Comparison of ENCODE assay signal across 9 cellular contexts in the genomic region with DNA sequence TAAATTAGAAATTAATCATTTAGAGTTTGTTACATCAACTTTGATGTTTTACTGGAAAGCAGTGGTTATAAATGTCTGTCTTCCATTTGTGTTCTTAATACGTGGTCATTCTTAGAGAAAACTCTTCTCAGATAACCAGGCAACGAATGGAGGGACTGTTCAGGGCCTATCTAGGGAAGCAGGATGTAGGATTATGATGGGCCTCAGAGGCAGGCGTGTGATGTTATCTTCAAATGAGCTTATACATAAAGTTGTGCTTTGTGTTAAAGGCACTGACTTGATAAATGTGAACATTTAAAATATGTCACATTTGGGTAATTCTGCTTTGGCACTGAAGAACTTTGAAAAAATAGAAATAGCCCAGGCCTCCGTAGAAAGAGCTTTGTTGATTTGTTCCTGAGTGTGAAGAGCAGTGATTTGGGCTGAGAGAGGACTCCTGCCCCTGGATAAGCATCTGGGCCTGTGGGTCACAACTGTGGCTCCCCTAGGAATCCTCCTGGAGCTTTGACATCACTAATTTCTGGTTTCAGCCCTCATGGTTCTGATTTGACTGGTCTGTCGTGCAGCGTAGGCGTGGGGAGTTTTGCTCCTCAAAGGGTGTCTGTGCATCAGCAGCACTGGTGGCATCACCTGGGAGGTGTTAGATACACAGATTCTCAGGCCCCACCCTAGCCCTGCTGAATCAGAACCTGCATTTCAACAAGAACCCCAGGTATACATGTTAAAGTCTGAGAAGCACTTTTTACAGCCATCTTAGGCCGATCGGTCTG. TPM values are rescaled to one million over a fixed set of nuclear protein-coding genes. Genes with fewer than 3 reads are reported as not detected.
A peak's percentile ranks its signal among the peaks of the same experiment; 100 is the strongest.
DNase-seq lines count a peak whose midpoint lies in the region; ATAC-seq, FAIRE-seq and TF ChIP-seq lines count a peak whose summit lies in the region.
"Had no signal": no experiment of that assay in that cellular context is flagged by ENCODE, and none has a peak within 500 bp of the region (broad histone marks: within the 10 kb centered on the region; RNA-seq: fewer than 3 reads in every experiment).

No MANE protein-coding gene starts in this region.

- no peaks in the 10 kb centered on the region for H3K9me3 ChIP-seq in CD8-positive, alpha-beta memory T cell (ENCODE audit: low read length)

- TF ChIP-seq POLR2A in H54 (IDR thresholded peaks at IDR 0.05; ENCODE audit: low read depth, low read length), result no peak

- peaks cover 8% of the 10 kb centered on the region for H3K4me1 ChIP-seq in CD8-positive, alpha-beta memory T cell (ENCODE audit: insufficient read depth, low read length)

- H3K27me3 Mint-ChIP-seq in activated B cell treated with CpG ODN at 0.5 μM for 24 hours, result no peaks in the 10 kb centered on the region
- no peaks in the 10 kb centered on the region for H3K27me3 Mint-ChIP-seq in CD8-positive, alpha-beta memory T cell

- no peaks in the 10 kb centered on the region for H3K36me3 ChIP-seq in CD8-positive, alpha-beta memory T cell (ENCODE audit: insufficient read depth, low read length)

- no peak overlapping the region for H3K27ac ChIP-seq in CD8-positive, alpha-beta memory T cell (ENCODE audit: low read depth, low read length)

- H3K4me3 Mint-ChIP-seq in activated B cell treated with CpG ODN at 0.5 μM for 24 hours, result no peak overlapping the region
- no peak overlapping the region for H3K4me3 Mint-ChIP-seq in CD8-positive, alpha-beta memory T cell

- no peak overlapping the region for H3K27ac Mint-ChIP-seq in activated B cell treated with CpG ODN at 0.5 μM for 24 hours
- no peak overlapping the region for H3K27ac Mint-ChIP-seq in CD8-positive, alpha-beta memory T cell

- CTCF ChIA-PET in activated B cell treated with CpG ODN at 0.5 μM for 24 hours (lab: Charles Lee), result no interaction called here
- CTCF ChIA-PET in CD8-positive, alpha-beta memory T cell (lab: Charles Lee), result no interaction called here

- ATAC-seq in GM18873 (IDR thresholded peaks at IDR 0.05; ENCODE audit: low FRiP score, unreplicated experiment) (peak; percentile 73), HG02610 (IDR thresholded peaks at IDR 0.05; ENCODE audit: unreplicated experiment) (peak; percentile 96), activated B cell treated with CpG ODN at 0.5 μM for 24 hours (ENCODE audit: low read depth) (peak; percentile 75)

- H3K9me3 Mint-ChIP-seq in activated B cell treated with CpG ODN at 0.5 μM for 24 hours, result peaks cover 5% of the 10 kb centered on the region
- H3K9me3 Mint-ChIP-seq in CD8-positive, alpha-beta memory T cell, result no peaks in the 10 kb centered on the region

- POLR2A ChIA-PET in activated B cell treated with CpG ODN at 0.5 μM for 24 hours (lab: Charles Lee), result interaction anchor here (0.6 kb wide), 1 partner anchor 298 kb away, joined by 6 read pairs; no protein-coding TSS in a partner anchor
- POLR2A ChIA-PET in CD8-positive, alpha-beta memory T cell (lab: Charles Lee), result no interaction called here

- TF ChIP-seq CTCF in activated B cell treated with CpG ODN at 0.5 μM for 24 hours (IDR thresholded peaks at IDR 0.05) (no peak), D721Med (IDR thresholded peaks at IDR 0.05; ENCODE audit: insufficient read depth, missing control alignments) (no peak)

- H3K36me3 Mint-ChIP-seq in activated B cell treated with CpG ODN at 0.5 μM for 24 hours (ENCODE audit: low read depth), result no peaks in the 10 kb centered on the region
- H3K36me3 Mint-ChIP-seq in CD8-positive, alpha-beta memory T cell, result peaks cover 0 to 20% (median 3%) of the 10 kb centered on the region in 3 donors

- H3K4me3 ChIP-seq in CD8-positive, alpha-beta memory T cell (ENCODE audit: low read length), result no peak overlapping the region

- H3K4me1 Mint-ChIP-seq in activated B cell treated with CpG ODN at 0.5 μM for 24 hours, result peaks cover 27% of the 10 kb centered on the region
- peaks cover 11 to 26% (median 12%) of the 10 kb centered on the region in 3 donors for H3K4me1 Mint-ChIP-seq in CD8-positive, alpha-beta memory T cell

- DNase-seq in activated B cell treated with CpG ODN at 0.5 μM for 24 hours (no peak), H54 (ENCODE audit: insufficient read length, low spot score) (no peak), HCEC 1CT (no peak), D721Med (ENCODE audit: insufficient read length, low spot score) (no peak)
- DNase-seq in stimulated activated CD4-positive, alpha-beta T cell treated with anti-CD3 and anti-CD28 coated beads, Interleukin-1b, Interleukin-23, amount 100 ng/mL, for 4 hours (ENCODE audit: low read depth in 2 of 2), result peak; percentile 15 to 41
- DNase-seq in CD8-positive, alpha-beta memory T cell, result no peak
- DNase-seq: NCI-H446 treated with DMSO at 0.1 percent for 48 hours had no signal

- H3K27me3 ChIP-seq in CD8-positive, alpha-beta memory T cell (ENCODE audit: insufficient read depth, low read length, poor library complexity, severe bottlenecking), result no peaks in the 10 kb centered on the region

- intact Hi-C loops in activated B cell treated with CpG ODN at 0.5 μM for 24 hours (cut with micrococcal nuclease), result no loop called here

- FAIRE-seq in H54 (lab: Jason Lieb, UNC) (no peak), D721Med (lab: Jason Lieb, UNC) (no peak)

RNA-seq across cellular contexts. Expression of gene SAMD4A, which starts 55.4 kb away (rescaled TPM):
- 6.4 and 8.7 TPM in 2 replicates for total RNA-seq in activated B cell treated with CpG ODN at 0.5 μM for 24 hours
- total RNA-seq in CD8-positive, alpha-beta memory T cell, result 1 to 10 TPM; 2.4 to 2.7 TPM
- not detected for polyA plus RNA-seq in CD8-positive, alpha-beta memory T cell

Comparison
In these comparisons a context has a peak if more than half of its experiments do, and no peak if none do; other contexts are left out.
1. DNase-seq: peak in stimulated activated CD4-positive, alpha-beta T cell treated with anti-CD3 and anti-CD28 coated beads, Interleukin-1b, Interleukin-23, amount 100 ng/mL, for 4 hours (2 of 2); none in activated B cell treated with CpG ODN at 0.5 μM for 24 hours (single experiment), H54 (single experiment), CD8-positive, alpha-beta memory T cell (0 of 5), HCEC 1CT (single experiment) and D721Med (single experiment).
2. Peak in every context shown above with its lines, with median percentiles within 50 percentile points of each other: ATAC-seq.